In genomic region chr5:109215040-109215439, GRCh38 we compare ENCODE assay signal across 1 cellular context.
TF ChIP-seq lines count a peak whose summit lies in the region.

No MANE protein-coding gene starts in this region.

TF ChIP-seq in HepG2, 621 proteins besides CTCF, POLR2A, EP300 and RAD21 (continued from another document and continues in another):
- peak; percentile 23; the same call in 1 of the 2 replicates for TF ChIP-seq NR2F6 (IDR thresholded peaks at IDR 0.05)
- TF ChIP-seq NR2F6 (CRISPR knock-in tag; IDR thresholded peaks at IDR 0.05) = peak; percentile 40; the same call in 1 of the 2 replicates
- TF ChIP-seq NFIB (CRISPR knock-in tag; IDR thresholded peaks at IDR 0.05; ENCODE audit: borderline replicate concordance) = no peak
- TF ChIP-seq HNF4A (CRISPR knock-in tag; IDR thresholded peaks at IDR 0.05) = peak; percentile 81
- no peak for TF ChIP-seq STAT6 (CRISPR knock-in tag; IDR thresholded peaks at IDR 0.05; ENCODE audit: borderline replicate concordance)
- no peak for TF ChIP-seq ZC3H4 (CRISPR knock-in tag; IDR thresholded peaks at IDR 0.05; ENCODE audit: borderline replicate concordance)
- no peak for TF ChIP-seq ZNF280B (CRISPR knock-in tag; IDR thresholded peaks at IDR 0.05; ENCODE audit: borderline replicate concordance)
- TF ChIP-seq ZNF510 (CRISPR knock-in tag; IDR thresholded peaks at IDR 0.05; ENCODE audit: low read depth) = no peak
- no peak for TF ChIP-seq ZNF274 (CRISPR knock-in tag; IDR thresholded peaks at IDR 0.05)
- no peak for TF ChIP-seq MXD1 (CRISPR knock-in tag; IDR thresholded peaks at IDR 0.05)
- TF ChIP-seq ZNF75D (CRISPR knock-in tag; IDR thresholded peaks at IDR 0.05; ENCODE audit: borderline replicate concordance) = no peak
- TF ChIP-seq ZNF432 (CRISPR knock-in tag; IDR thresholded peaks at IDR 0.05; ENCODE audit: borderline replicate concordance) = no peak
- TF ChIP-seq ZNF430 (CRISPR knock-in tag; IDR thresholded peaks at IDR 0.05) = no peak
- TF ChIP-seq PRDM15 (CRISPR knock-in tag; IDR thresholded peaks at IDR 0.05) = peak; percentile 47; the same call in 1 of the 2 replicates
- peak; percentile 50 for TF ChIP-seq SALL1 (CRISPR knock-in tag; IDR thresholded peaks at IDR 0.05)
- no peak for TF ChIP-seq ZMYM2 (CRISPR knock-in tag; IDR thresholded peaks at IDR 0.05)
- TF ChIP-seq MBD4 (IDR thresholded peaks at IDR 0.05; ENCODE audit: borderline replicate concordance, low read length) = no peak
- TF ChIP-seq RXRB (CRISPR knock-in tag; IDR thresholded peaks at IDR 0.05; ENCODE audit: borderline replicate concordance) = peak; percentile 41; the same call in 1 of the 2 replicates
- no peak for TF ChIP-seq THAP7 (CRISPR knock-in tag; IDR thresholded peaks at IDR 0.05)
- no peak for TF ChIP-seq ATRX (CRISPR knock-in tag; IDR thresholded peaks at IDR 0.05; ENCODE audit: borderline replicate concordance)
- TF ChIP-seq RBM39 (IDR thresholded peaks at IDR 0.05; ENCODE audit: low read depth, low read length, poor library complexity, severe bottlenecking) = no peak
- TF ChIP-seq U2AF2 (IDR thresholded peaks at IDR 0.05; ENCODE audit: low read depth, low read length) = no peak
- TF ChIP-seq TARDBP (CRISPR knock-in tag; IDR thresholded peaks at IDR 0.05) = no peak
- TF ChIP-seq ELF1 (CRISPR knock-in tag; IDR thresholded peaks at IDR 0.05) = no peak
- TF ChIP-seq CERS6 (CRISPR knock-in tag; IDR thresholded peaks at IDR 0.05) = no peak
- no peak for TF ChIP-seq NFE2L1 (CRISPR knock-in tag; IDR thresholded peaks at IDR 0.05; ENCODE audit: borderline replicate concordance)
- no peak for TF ChIP-seq MTF1 (CRISPR knock-in tag; IDR thresholded peaks at IDR 0.05)
- no peak for TF ChIP-seq ZNF276 (CRISPR knock-in tag; IDR thresholded peaks at IDR 0.05; ENCODE audit: low read depth)
- no peak for TF ChIP-seq LCORL (IDR thresholded peaks at IDR 0.05)
- no peak for TF ChIP-seq LCORL (CRISPR knock-in tag; IDR thresholded peaks at IDR 0.05)
- no peak for TF ChIP-seq RBFOX2 (IDR thresholded peaks at IDR 0.05; ENCODE audit: low read depth, low read length)
- TF ChIP-seq ZNF773 (CRISPR knock-in tag; IDR thresholded peaks at IDR 0.05; ENCODE audit: borderline replicate concordance) = no peak
- no peak for TF ChIP-seq MAZ (IDR thresholded peaks at IDR 0.05; ENCODE audit: borderline replicate concordance, low read depth, low read length)
- TF ChIP-seq MAZ (CRISPR knock-in tag; IDR thresholded peaks at IDR 0.05; ENCODE audit: low read depth) = no peak
- TF ChIP-seq ZNF451 (CRISPR knock-in tag; IDR thresholded peaks at IDR 0.05) = no peak
- no peak for TF ChIP-seq ZNF468 (CRISPR knock-in tag; IDR thresholded peaks at IDR 0.05)
- TF ChIP-seq SMYD3 (CRISPR knock-in tag; IDR thresholded peaks at IDR 0.05) = no peak
- no peak for TF ChIP-seq DBP (CRISPR knock-in tag; IDR thresholded peaks at IDR 0.05; ENCODE audit: not compliant biosample characterization)
- no peak for TF ChIP-seq GATA4 (IDR thresholded peaks at IDR 0.05; ENCODE audit: borderline replicate concordance, low read depth)
- peak; percentile 57 for TF ChIP-seq FOXA3 (CRISPR knock-in tag; IDR thresholded peaks at IDR 0.05)
- TF ChIP-seq SOX5 (CRISPR knock-in tag; IDR thresholded peaks at IDR 0.05; ENCODE audit: borderline replicate concordance) = no peak
- no peak for TF ChIP-seq IRX3 (CRISPR knock-in tag; IDR thresholded peaks at IDR 0.05; ENCODE audit: borderline replicate concordance, low read depth)
- peak; percentile 73 for TF ChIP-seq POGZ (CRISPR knock-in tag; IDR thresholded peaks at IDR 0.05)
- peak; percentile 27; the same call in 1 of the 2 replicates for TF ChIP-seq PAXIP1 (CRISPR knock-in tag; conservative IDR thresholded peaks at IDR 0.05)
- TF ChIP-seq HOMEZ (CRISPR knock-in tag; IDR thresholded peaks at IDR 0.05; ENCODE audit: low read depth) = peak; percentile 27; the same call in 1 of the 2 replicates
- TF ChIP-seq ATF2 (CRISPR knock-in tag; IDR thresholded peaks at IDR 0.05) = no peak
